ENCODE assay signal across 8 cellular contexts in the genomic region with DNA sequence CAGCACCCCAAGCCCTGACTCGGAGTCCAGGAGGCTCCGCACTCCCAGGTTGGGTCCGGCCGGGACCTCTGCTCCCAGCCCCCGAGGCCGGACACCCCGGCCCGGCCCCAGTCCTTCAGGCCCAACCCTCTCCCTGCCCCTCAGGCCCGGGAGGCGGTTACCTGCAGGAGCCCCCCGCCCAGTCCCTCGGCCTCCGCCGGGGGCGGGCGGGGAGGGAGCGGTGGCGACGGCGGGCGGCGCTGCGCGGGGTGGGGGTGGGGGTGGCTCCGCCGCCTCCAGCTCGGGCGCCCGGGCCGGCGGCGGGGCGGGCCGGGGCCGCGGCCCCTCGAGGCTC. TPM values are rescaled to one million over a fixed set of nuclear protein-coding genes. Genes with fewer than 3 reads are reported as not detected.
A peak's percentile ranks its signal among the peaks of the same experiment; 100 is the strongest.
DNase-seq lines count a peak whose midpoint lies in the region; ATAC-seq, FAIRE-seq and TF ChIP-seq lines count a peak whose summit lies in the region.

No MANE protein-coding gene starts in this region.

- peak overlapping the region; percentile 82 for H3K9ac ChIP-seq in OCI-LY1 (ENCODE audit: low read length)

- intact Hi-C loops in lower leg skin (cut with DNase I; ENCODE audit: low total_unique reads) (no loop called here), testis (cut with DNase I; ENCODE audit: low total_unique reads) (no loop called here)

- TF ChIP-seq POLR2A in lower leg skin (IDR thresholded peaks at IDR 0.05), result no peak
- TF ChIP-seq POLR2A in testis (IDR thresholded peaks at IDR 0.05), result no peak

- H3K27me3 ChIP-seq in OCI-LY1 (ENCODE audit: insufficient read depth, low read length) (no peaks in the 10 kb centered on the region), bronchial epithelial cell (ENCODE audit: control insufficient read depth, insufficient read depth, low read length) (no peaks in the 10 kb centered on the region), testis (no peaks in the 10 kb centered on the region)

- no peak overlapping the region for H3K27ac ChIP-seq in OCI-LY1 (ENCODE audit: low read depth, low read length, poor library complexity, severe bottlenecking)
- peak overlapping the region; percentile 87 to 92 for H3K27ac ChIP-seq in testis

- WGBS in lower leg skin, 2 donors, result 0% methylated on average over 3 of the region's 37 CpGs; no CpG with 5 or more reads in 1 of the 2 donors
- WGBS in testis, 2 donors, result 1% methylated on average over 30 of the region's 37 CpGs; no CpG with 5 or more reads in 1 of the 2 donors

- no peak for FAIRE-seq in bronchial epithelial cell (lab: Jason Lieb, UNC)

- ATAC-seq in GM18870 (IDR thresholded peaks at IDR 0.05; ENCODE audit: unreplicated experiment), result peak; percentile 23
- ATAC-seq in HG02623 (IDR thresholded peaks at IDR 0.05; ENCODE audit: unreplicated experiment), result peak; percentile 33

- peaks cover 15% of the 10 kb centered on the region for H3K4me1 ChIP-seq in OCI-LY1 (ENCODE audit: insufficient read depth, low read length, severe bottlenecking)
- peaks cover 11% of the 10 kb centered on the region for H3K4me1 ChIP-seq in testis

- no peak for DNase-seq in bronchial epithelial cell (ENCODE audit: low read depth)
- DNase-seq in lower leg skin (ENCODE audit: low spot score in 2 of 2), result no peak
- DNase-seq in testis, result no peak
- DNase-seq in NAMALWA (ENCODE audit: low spot score), result no peak
- DNase-seq in AG08395 (ENCODE audit: low spot score), result no peak

- no peaks in the 10 kb centered on the region for H4K20me1 ChIP-seq in OCI-LY1 (ENCODE audit: insufficient read depth, low read length)

- H3K9me2 ChIP-seq in OCI-LY1 (ENCODE audit: low read depth, low read length), result no peaks in the 10 kb centered on the region

- peaks cover 5% of the 10 kb centered on the region; the same call in 1 of the 2 replicates for H3F3A ChIP-seq in OCI-LY1 (ENCODE audit: insufficient read depth, low read length)

- H3K9me3 ChIP-seq in OCI-LY1 (ENCODE audit: low read length) (no peaks in the 10 kb centered on the region), testis (no peaks in the 10 kb centered on the region)

- peak overlapping the region; percentile 90 for H3K4me2 ChIP-seq in OCI-LY1 (ENCODE audit: low read length)

- H2AFZ ChIP-seq in OCI-LY1 (ENCODE audit: low read length), result no peak overlapping the region

- TF ChIP-seq CTCF in OCI-LY1 (IDR thresholded peaks at IDR 0.05; ENCODE audit: low read length) (no peak), bronchial epithelial cell (IDR thresholded peaks at IDR 0.05; ENCODE audit: insufficient read depth, low read length, severe bottlenecking) (no peak), lower leg skin (IDR thresholded peaks at IDR 0.05) (no peak), testis (IDR thresholded peaks at IDR 0.05) (no peak)

- H3K79me2 ChIP-seq in OCI-LY1 (ENCODE audit: insufficient read depth, low read length), result peaks cover 23% of the 10 kb centered on the region

- peak overlapping the region; percentile 77 for H3K4me3 ChIP-seq in OCI-LY1 (ENCODE audit: low read depth, low read length, poor library complexity, severe bottlenecking)
- H3K4me3 ChIP-seq in bronchial epithelial cell (ENCODE audit: low read depth, low read length), result peak overlapping the region; percentile 90
- peak overlapping the region; percentile 93 for H3K4me3 ChIP-seq in lower leg skin (ENCODE audit: low read depth, poor library complexity, severe bottlenecking)
- peak overlapping the region; percentile 94 to 95 for H3K4me3 ChIP-seq in testis

- H3K36me3 ChIP-seq in OCI-LY1 (ENCODE audit: insufficient read depth, low read length) (no peaks in the 10 kb centered on the region), bronchial epithelial cell (ENCODE audit: control insufficient read depth, insufficient read depth, low read length) (no peaks in the 10 kb centered on the region), testis (ENCODE audit: low read depth, missing control alignments) (no peaks in the 10 kb centered on the region)

RNA-seq across cellular contexts. Expression of gene TCF20, which starts 0.3 kb away (rescaled TPM):
- total RNA-seq in bronchial epithelial cell (36.9 and 40.8 TPM in 2 replicates), lower leg skin (10 to 100 TPM; 51.1 to 62.3 (median 58.4) TPM), testis (10 to 100 TPM; 40.5 to 44.8 TPM)
- polyA plus RNA-seq in testis (ENCODE audit: insufficient read depth, low read depth, low replicate concordance), result 41.6 TPM
